Comparison of ENCODE assay signal across 23 cellular contexts in the genomic region with DNA sequence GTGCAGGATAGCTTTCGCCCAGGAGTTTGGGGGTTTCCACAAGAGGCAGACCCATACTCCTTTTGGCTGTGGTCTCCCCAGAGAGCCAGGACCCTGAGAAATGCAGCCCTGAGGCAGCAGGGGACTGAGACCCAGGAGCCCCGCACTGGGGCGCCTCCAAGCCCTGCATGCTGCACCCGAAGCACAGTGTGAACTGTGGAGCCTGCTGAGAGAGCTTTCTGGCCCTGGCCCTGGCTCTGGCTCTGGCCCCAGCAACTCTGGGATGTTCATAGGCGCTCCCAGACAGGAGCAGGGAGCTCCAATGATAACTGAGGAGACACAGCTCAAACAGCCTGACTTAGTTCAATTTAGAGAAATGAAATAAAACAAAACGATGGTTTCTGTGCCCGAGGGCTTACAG.
"Had no signal": no experiment of that assay in that cellular context is flagged by ENCODE, and none has a peak within 500 bp of the region (broad histone marks: within the 10 kb centered on the region; RNA-seq: fewer than 3 reads in every experiment).

No MANE protein-coding gene starts in this region.

- DNase-seq: activated CD4-positive, alpha-beta T cell treated with anti-CD3 and anti-CD28 coated beads for 4 hours; activated CD4-positive, alpha-beta T cell treated with anti-CD3 and anti-CD28 coated beads, Interleukin-2, amount 50 U/mL, for 4 hours; activated CD8-positive, alpha-beta memory T cell treated with anti-CD3 and anti-CD28 coated beads, Interleukin-2, amount 50 U/mL, for 4 hours; activated gamma-delta T cell; activated naive CD4-positive, alpha-beta T cell treated with anti-CD3 and anti-CD28 coated beads, Interleukin-2, amount 50 U/mL, for 16 hours; activated naive CD8-positive, alpha-beta T cell treated with anti-CD3 and anti-CD28 coated beads, Interleukin-2, amount 50 U/mL, for 24 hours; activated T-cell treated with anti-CD3 and anti-CD28 coated beads, Interleukin-2, amount 50 U/mL, for 1 hour; amygdala; central memory CD4-positive, alpha-beta T cell; foreskin keratinocyte; heart right ventricle; lower lobe of right lung; mesenchymal stem cell; naive thymus-derived CD8-positive, alpha-beta T cell; ovary; stimulated activated CD4-positive, alpha-beta T cell treated with anti-CD3 and anti-CD28 coated beads, Interleukin-1b, Interleukin-23, amount 100 ng/mL, for 48 hours; stimulated activated naive CD4-positive, alpha-beta T cell treated with Interleukin-2 at 50 U/mL for 16 hours; T-helper 1 cell; uterus had no signal

- H3K27ac ChIP-seq: foreskin keratinocyte, heart right ventricle, lower lobe of right lung, neutrophil, ovary, tibial nerve, uterus had no signal

- H3K36me3 ChIP-seq: heart right ventricle, lower lobe of right lung, neutrophil, ovary, tibial nerve, uterus had no signal

- H3K4me2 ChIP-seq: smooth muscle cell had no signal

- H3K27me3 ChIP-seq: foreskin keratinocyte, neutrophil, ovary, tibial nerve, uterus had no signal

- H3K4me3 ChIP-seq: heart right ventricle, lower lobe of right lung, ovary, smooth muscle cell, tibial nerve, uterus had no signal

- H3K9me3 ChIP-seq: heart right ventricle, lower lobe of right lung, neutrophil, ovary, uterus had no signal

- FAIRE-seq: endothelial cell of umbilical vein had no signal

- H3K4me1 ChIP-seq: foreskin keratinocyte, lower lobe of right lung, tibial nerve, uterus had no signal
